Comparison of ENCODE assay signal across 8 cellular contexts in genomic region chr15:31471731-31472430, GRCh38.
DNase-seq lines count a peak whose midpoint lies in the region; ATAC-seq and FAIRE-seq lines count a peak whose summit lies in the region.

No MANE protein-coding gene starts in this region.

- H3K4me1 Mint-ChIP-seq in activated naive CD4-positive, alpha-beta T cell treated with anti-CD3 and anti-CD28 coated beads, Interleukin-2, amount 10 ng/mL, durations not matched to agents 7 days and 5 days, result peaks cover 47% of the 10 kb centered on the region
- H3K4me1 Mint-ChIP-seq in activated T-helper 1 cell treated with anti-CD3 and anti-CD28 coated beads, Interleukin-12 subunit alpha, Interleukin-12 subunit beta, Interleukin-2, Interleukin-4 antibody, amounts not matched to agents 30 ng/mL and 10 ng/mL and 1 ng/mL, durations not matched to agents 14 hours and 24 hours and 36 hours (ENCODE audit: low read depth), result peaks cover 54% of the 10 kb centered on the region

- no peaks in the 10 kb centered on the region for H3K9me3 Mint-ChIP-seq in activated naive CD4-positive, alpha-beta T cell treated with anti-CD3 and anti-CD28 coated beads, Interleukin-2, amount 10 ng/mL, durations not matched to agents 7 days and 5 days
- H3K9me3 Mint-ChIP-seq in activated T-helper 1 cell treated with anti-CD3 and anti-CD28 coated beads, Interleukin-12 subunit alpha, Interleukin-12 subunit beta, Interleukin-2, Interleukin-4 antibody, amounts not matched to agents 30 ng/mL and 10 ng/mL and 1 ng/mL, durations not matched to agents 14 hours and 24 hours and 36 hours, result peaks cover 3% of the 10 kb centered on the region

- H3K9me3 ChIP-seq in right cardiac atrium (ENCODE audit: control insufficient read depth, low read length), result no peaks in the 10 kb centered on the region

- H3K4me3 Mint-ChIP-seq in activated naive CD4-positive, alpha-beta T cell treated with anti-CD3 and anti-CD28 coated beads, Interleukin-2, amount 10 ng/mL, durations not matched to agents 7 days and 5 days, result no peak overlapping the region
- H3K4me3 Mint-ChIP-seq in activated T-helper 1 cell treated with anti-CD3 and anti-CD28 coated beads, Interleukin-12 subunit alpha, Interleukin-12 subunit beta, Interleukin-2, Interleukin-4 antibody, amounts not matched to agents 30 ng/mL and 10 ng/mL and 1 ng/mL, durations not matched to agents 14 hours and 24 hours and 36 hours, result no peak overlapping the region

- H3K27ac Mint-ChIP-seq in activated naive CD4-positive, alpha-beta T cell treated with anti-CD3 and anti-CD28 coated beads, Interleukin-2, amount 10 ng/mL, durations not matched to agents 7 days and 5 days, result peak overlapping the region; percentile 91
- H3K27ac Mint-ChIP-seq in activated T-helper 1 cell treated with anti-CD3 and anti-CD28 coated beads, Interleukin-12 subunit alpha, Interleukin-12 subunit beta, Interleukin-2, Interleukin-4 antibody, amounts not matched to agents 30 ng/mL and 10 ng/mL and 1 ng/mL, durations not matched to agents 14 hours and 24 hours and 36 hours, result peak overlapping the region; percentile 90

- H3K27ac ChIP-seq in right cardiac atrium (ENCODE audit: low read length), result no peak overlapping the region

- no peak for FAIRE-seq in urothelium cell line (lab: Jason Lieb, UNC)

- DNase-seq in activated naive CD4-positive, alpha-beta T cell treated with anti-CD3 and anti-CD28 coated beads, Interleukin-2, amount 10 ng/mL, durations not matched to agents 7 days and 5 days, result peak; percentile 13
- DNase-seq in activated naive CD4-positive, alpha-beta T cell treated with Interleukin-2 at 50 U/mL for 16 hours, result no peak
- no peak for DNase-seq in activated T-helper 1 cell treated with anti-CD3 and anti-CD28 coated beads, Interleukin-12 subunit alpha, Interleukin-12 subunit beta, Interleukin-2, Interleukin-4 antibody, amounts not matched to agents 30 ng/mL and 10 ng/mL and 1 ng/mL, durations not matched to agents 14 hours and 24 hours and 36 hours (ENCODE audit: low spot score)
- peak in 1 of 3 donors; percentile 45 for DNase-seq in right cardiac atrium
- DNase-seq in urothelium cell line (ENCODE audit: low spot score), result peak; percentile 77

- intact Hi-C loops in activated T-helper 1 cell treated with anti-CD3 and anti-CD28 coated beads, Interleukin-12 subunit alpha, Interleukin-12 subunit beta, Interleukin-2, Interleukin-4 antibody, amounts not matched to agents 30 ng/mL and 10 ng/mL and 1 ng/mL, durations not matched to agents 14 hours and 24 hours and 36 hours (cut with micrococcal nuclease), result loop anchor here (2.0 kb wide), 1 partner anchor 569 kb away; the partner anchor contains the start of gene FAN1
- intact Hi-C loops in right cardiac atrium (cut with DNase I), result no loop called here

- WGBS in right cardiac atrium, result 71% methylated on average over 7 of the region's 7 CpGs

- peaks cover 3% of the 10 kb centered on the region for H3K4me1 ChIP-seq in right cardiac atrium (ENCODE audit: control insufficient read depth, insufficient read depth, low read length)

- no peaks in the 10 kb centered on the region for H3K27me3 ChIP-seq in right cardiac atrium (ENCODE audit: control insufficient read depth, insufficient read depth)

- H3K27me3 Mint-ChIP-seq in activated naive CD4-positive, alpha-beta T cell treated with anti-CD3 and anti-CD28 coated beads, Interleukin-2, amount 10 ng/mL, durations not matched to agents 7 days and 5 days, result peaks cover 6% of the 10 kb centered on the region
- no peaks in the 10 kb centered on the region for H3K27me3 Mint-ChIP-seq in activated T-helper 1 cell treated with anti-CD3 and anti-CD28 coated beads, Interleukin-12 subunit alpha, Interleukin-12 subunit beta, Interleukin-2, Interleukin-4 antibody, amounts not matched to agents 30 ng/mL and 10 ng/mL and 1 ng/mL, durations not matched to agents 14 hours and 24 hours and 36 hours (ENCODE audit: insufficient read depth)

- H3K4me3 ChIP-seq in right cardiac atrium (ENCODE audit: low read length), result no peak overlapping the region

- CTCF ChIA-PET in activated naive CD4-positive, alpha-beta T cell treated with anti-CD3 and anti-CD28 coated beads, Interleukin-2, amount 10 ng/mL, durations not matched to agents 7 days and 5 days (lab: Charles Lee), result interaction anchor here (1.1 to 10.6 kb wide), 8 partner anchors 9 to 257 kb away, joined by 3 to 100 read pairs (median 12); no protein-coding TSS in a partner anchor

- peaks cover 15% of the 10 kb centered on the region for H3K36me3 Mint-ChIP-seq in activated naive CD4-positive, alpha-beta T cell treated with anti-CD3 and anti-CD28 coated beads, Interleukin-2, amount 10 ng/mL, durations not matched to agents 7 days and 5 days
- peaks cover 14% of the 10 kb centered on the region for H3K36me3 Mint-ChIP-seq in activated T-helper 1 cell treated with anti-CD3 and anti-CD28 coated beads, Interleukin-12 subunit alpha, Interleukin-12 subunit beta, Interleukin-2, Interleukin-4 antibody, amounts not matched to agents 30 ng/mL and 10 ng/mL and 1 ng/mL, durations not matched to agents 14 hours and 24 hours and 36 hours (ENCODE audit: low read depth)

- ATAC-seq in right cardiac atrium (peak; percentile 40 to 68), HG02588 (IDR thresholded peaks at IDR 0.05; ENCODE audit: unreplicated experiment) (no peak), HG03469 (IDR thresholded peaks at IDR 0.05; ENCODE audit: unreplicated experiment) (no peak), GM19023 (IDR thresholded peaks at IDR 0.05; ENCODE audit: unreplicated experiment) (no peak)

Comparison
In these comparisons a context has a peak if more than half of its experiments do, and no peak if none do; other contexts are left out.
1. DNase-seq: peak in activated naive CD4-positive, alpha-beta T cell treated with anti-CD3 and anti-CD28 coated beads, Interleukin-2, amount 10 ng/mL, durations not matched to agents 7 days and 5 days (single experiment) and urothelium cell line (single experiment); none in activated naive CD4-positive, alpha-beta T cell treated with Interleukin-2 at 50 U/mL for 16 hours (single experiment) and activated T-helper 1 cell treated with anti-CD3 and anti-CD28 coated beads, Interleukin-12 subunit alpha, Interleukin-12 subunit beta, Interleukin-2, Interleukin-4 antibody, amounts not matched to agents 30 ng/mL and 10 ng/mL and 1 ng/mL, durations not matched to agents 14 hours and 24 hours and 36 hours (single experiment).
2. ATAC-seq: peak in right cardiac atrium (2 of 2); none in HG02588 (single experiment), HG03469 (single experiment) and GM19023 (single experiment).